ENCODE assay signal across 11 cellular contexts in genomic region chr6:48101277-48101676, GRCh38. TPM values are rescaled to one million over a fixed set of nuclear protein-coding genes. Genes with fewer than 3 reads are reported as not detected.
DNase-seq lines count a peak whose midpoint lies in the region; ATAC-seq and FAIRE-seq lines count a peak whose summit lies in the region.
"Had no signal": no experiment of that assay in that cellular context is flagged by ENCODE, and none has a peak within 500 bp of the region (broad histone marks: within the 10 kb centered on the region; RNA-seq: fewer than 3 reads in every experiment).

No MANE protein-coding gene starts in this region.

- ATAC-seq in GM18909 (IDR thresholded peaks at IDR 0.05; ENCODE audit: poor library complexity, unreplicated experiment) (peak; percentile 53), HG02852 (IDR thresholded peaks at IDR 0.05; ENCODE audit: unreplicated experiment) (peak; percentile 83)

- FAIRE-seq in HTR-8/SVneo (lab: Jason Lieb, UNC), result no peak

- no peak overlapping the region for H3K27ac ChIP-seq in caudate nucleus (ENCODE audit: low read depth, low read length)
- H3K27ac ChIP-seq: coronary artery had no signal

- peak; percentile 0 for DNase-seq in NOMO-1 treated with dmso at 0.1 percent for 144 hours (lab: John Stamatoyannopoulos, UW; ENCODE audit: unreplicated experiment)
- DNase-seq in renal cortical epithelial cell (ENCODE audit: low read depth), result peak; percentile 51
- no peak for DNase-seq in ureter (ENCODE audit: low spot score)
- DNase-seq in caudate nucleus (lab: John Stamatoyannopoulos, UW), result no peak
- DNase-seq in HTR-8/SVneo (ENCODE audit: insufficient read length, low spot score), result no peak
- DNase-seq: activated T-cell treated with anti-CD3 and anti-CD28 coated beads, Interleukin-2, amount 50 U/mL, for 24 hours; GDM1; NCI-H1417 had no signal

RNA-seq across cellular contexts. Expression of gene PTCHD4, which starts 9.7 kb away (rescaled TPM):
- 3.1 and 24.4 TPM in 2 replicates for total RNA-seq in renal cortical epithelial cell
- 1.1 TPM for total RNA-seq in ureter

Comparison
In these comparisons a context has a peak if more than half of its experiments do, and no peak if none do; other contexts are left out.
1. DNase-seq: peak in NOMO-1 treated with dmso at 0.1 percent for 144 hours (single experiment) and renal cortical epithelial cell (single experiment); none in ureter (single experiment), caudate nucleus (0 of 61) and HTR-8/SVneo (single experiment).